Comparison of ENCODE assay signal across 17 cellular contexts in the genomic region with DNA sequence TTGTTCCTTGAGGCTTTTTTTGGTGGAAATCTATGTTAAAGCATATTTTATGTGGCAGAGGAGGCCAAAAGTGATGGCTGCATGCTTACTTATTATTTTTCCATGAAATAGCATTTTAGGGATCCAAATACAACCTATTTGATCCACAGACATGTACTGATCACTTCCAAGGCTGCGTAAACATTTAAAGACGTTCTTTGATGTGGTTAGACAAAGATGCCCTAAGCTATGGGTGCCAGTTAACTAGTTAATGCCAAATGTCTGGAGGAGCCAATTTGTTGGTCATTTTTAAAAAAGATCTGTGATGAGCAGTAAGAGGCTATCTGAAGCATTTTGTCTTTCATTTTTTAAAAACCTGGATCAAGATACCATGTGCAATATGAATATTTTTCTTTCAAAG. TPM values are rescaled to one million over a fixed set of nuclear protein-coding genes. Genes with fewer than 3 reads are reported as not detected.
A peak's percentile ranks its signal among the peaks of the same experiment; 100 is the strongest.
DNase-seq lines count a peak whose midpoint lies in the region; ATAC-seq, FAIRE-seq and TF ChIP-seq lines count a peak whose summit lies in the region.
"Had no signal": no experiment of that assay in that cellular context is flagged by ENCODE, and none has a peak within 500 bp of the region (broad histone marks: within the 10 kb centered on the region; RNA-seq: fewer than 3 reads in every experiment).

No MANE protein-coding gene starts in this region.

- intact Hi-C loops in activated CD4-positive, alpha-beta T cell treated with anti-CD3 and anti-CD28 coated beads for 36 hours (cut with DNase I, micrococcal nuclease) = no loop called here
- intact Hi-C loops in HepG2 (cut with micrococcal nuclease; ENCODE audit: unreplicated experiment) = no loop called here
- intact Hi-C loops in right lobe of liver (cut with DNase I) = no loop called here

- TF ChIP-seq CTCF in HepG2 (CRISPR knock-in tag; IDR thresholded peaks at IDR 0.05) (no peak), right lobe of liver (IDR thresholded peaks at IDR 0.05) (no peak)

- no peaks in the 10 kb centered on the region; a peak in 1 of 5 replicates for H3K27me3 ChIP-seq in HepG2 (ENCODE audit: control insufficient read depth in 1 of 2, insufficient read depth in 2 of 2, low read length in 2 of 2)
- H3K27me3 ChIP-seq in right lobe of liver = no peaks in the 10 kb centered on the region
- H3K27me3 ChIP-seq: BLaER1 had no signal

- no peaks in the 10 kb centered on the region for H3K79me2 ChIP-seq in HepG2 (ENCODE audit: insufficient read depth, low read length)

- peaks cover 8% of the 10 kb centered on the region for H3K36me3 Mint-ChIP-seq in activated CD4-positive, alpha-beta T cell treated with anti-CD3 and anti-CD28 coated beads, Interleukin-2, amount 10 ng/mL, durations not matched to agents 7 days and 5 days (ENCODE audit: low read depth)
- H3K36me3 Mint-ChIP-seq in activated CD4-positive, alpha-beta T cell treated with anti-CD3 and anti-CD28 coated beads for 36 hours (ENCODE audit: low read depth) = no peaks in the 10 kb centered on the region
- H3K36me3 Mint-ChIP-seq in activated T-helper 17 cell treated with anti-CD3 and anti-CD28 coated beads, Interleukin-2, amount 50 U/mL, for 72 hours (ENCODE audit: low read depth) = no peaks in the 10 kb centered on the region
- H3K36me3 Mint-ChIP-seq: IgD-negative memory B cell had no signal

- 0 out of 2 replicates have a peak overlapping the region, but pooled peaks have one; percentile 9 for H3K4me2 ChIP-seq in HepG2 (ENCODE audit: low read depth, low read length)
- H3K4me2 ChIP-seq: BLaER1 had no signal

- H3K27ac ChIP-seq in HepG2 (ENCODE audit: extremely low read length, insufficient read depth, low read length) (no peak overlapping the region), right lobe of liver (no peak overlapping the region)
- H3K27ac ChIP-seq: BLaER1 had no signal

- H3K9ac ChIP-seq in HepG2 (ENCODE audit: insufficient read depth, low read depth, low read length) = no peak overlapping the region
- H3K9ac ChIP-seq: BLaER1 had no signal

- no peak for TF ChIP-seq EP300 in HepG2 (IDR thresholded peaks at IDR 0.05; ENCODE audit: low read depth in 2 of 2, low read length in 2 of 2)
- no peak for TF ChIP-seq EP300 in HepG2 (CRISPR knock-in tag; IDR thresholded peaks at IDR 0.05; ENCODE audit: borderline replicate concordance)

- WGBS in HepG2 (ENCODE audit: low lambda C conversion rate) = 5% methylated on average over 2 of the region's 2 CpGs
- 39% methylated on average over 2 of the region's 2 CpGs for WGBS in right lobe of liver (ENCODE audit: insufficient coverage, low coverage, low lambda C conversion rate, missing lambda C conversion rate)

- no peak for FAIRE-seq in HepG2 (lab: Jason Lieb, UNC)
- FAIRE-seq: GM12892 had no signal

- H3K4me3 ChIP-seq in HepG2 (replicated peaks in 1 of 3; ENCODE audit: insufficient read depth in 1 of 3, low read depth in 2 of 3, low read length in 3 of 3) (no peak overlapping the region), right lobe of liver (no peak overlapping the region)
- H3K4me3 ChIP-seq: BLaER1 had no signal

- peaks cover 6% of the 10 kb centered on the region for H3K9me3 Mint-ChIP-seq in activated CD4-positive, alpha-beta T cell treated with anti-CD3 and anti-CD28 coated beads, Interleukin-2, amount 10 ng/mL, durations not matched to agents 7 days and 5 days
- peaks cover 2% of the 10 kb centered on the region for H3K9me3 Mint-ChIP-seq in activated CD4-positive, alpha-beta T cell treated with anti-CD3 and anti-CD28 coated beads for 36 hours (ENCODE audit: low read depth)
- H3K9me3 Mint-ChIP-seq in activated T-helper 17 cell treated with anti-CD3 and anti-CD28 coated beads, Interleukin-2, amount 50 U/mL, for 72 hours = no peaks in the 10 kb centered on the region
- H3K9me3 Mint-ChIP-seq: IgD-negative memory B cell had no signal

- no peak for DNase-seq in activated CD4-positive, alpha-beta T cell treated with anti-CD3 and anti-CD28 coated beads, Interleukin-2, amount 10 ng/mL, durations not matched to agents 7 days and 5 days
- DNase-seq in activated CD4-positive, alpha-beta T cell treated with anti-CD3 and anti-CD28 coated beads for 36 hours = no peak
- no peak for DNase-seq in HepG2 (ENCODE audit: low spot score)
- DNase-seq in right lobe of liver = no peak
- DNase-seq in NCI-H446 treated with DMSO at 0.1 percent for 48 hours (lab: John Stamatoyannopoulos, UW) = no peak
- DNase-seq: 8988T, AML-193, Caco-2, DND-41, GDM1 had no signal

- ATAC-seq in activated CD4-positive, alpha-beta T cell treated with anti-CD3 and anti-CD28 coated beads for 36 hours = no peak
- ATAC-seq in HepG2 (no peak), right lobe of liver (no peak), HG02588 (IDR thresholded peaks at IDR 0.05; ENCODE audit: unreplicated experiment) (no peak)
- ATAC-seq in activated T-helper 17 cell treated with anti-CD3 and anti-CD28 coated beads, Interleukin-2, amount 50 U/mL, for 72 hours (replicated peaks) = no peak
- ATAC-seq: HCT116 had no signal

- H4K20me1 ChIP-seq in HepG2 (ENCODE audit: insufficient read depth, low read length) = no peaks in the 10 kb centered on the region
- H4K20me1 ChIP-seq: BLaER1 had no signal

- TF ChIP-seq RAD21 in HepG2 (CRISPR knock-in tag; IDR thresholded peaks at IDR 0.05) = no peak

- peaks cover 3% of the 10 kb centered on the region for H3K27me3 Mint-ChIP-seq in activated CD4-positive, alpha-beta T cell treated with anti-CD3 and anti-CD28 coated beads, Interleukin-2, amount 10 ng/mL, durations not matched to agents 7 days and 5 days
- no peaks in the 10 kb centered on the region for H3K27me3 Mint-ChIP-seq in activated CD4-positive, alpha-beta T cell treated with anti-CD3 and anti-CD28 coated beads for 36 hours
- no peaks in the 10 kb centered on the region for H3K27me3 Mint-ChIP-seq in activated T-helper 17 cell treated with anti-CD3 and anti-CD28 coated beads, Interleukin-2, amount 50 U/mL, for 72 hours

- TF ChIP-seq POLR2A in HepG2 (IDR thresholded peaks at IDR 0.05; ENCODE audit: insufficient read depth in 1 of 2, low read depth in 2 of 2, low read length in 2 of 2) = no peak
- TF ChIP-seq POLR2A in right lobe of liver (IDR thresholded peaks at IDR 0.05) = no peak

- no peak overlapping the region for H2AFZ ChIP-seq in HepG2 (ENCODE audit: low read length)

- H3K9me3 ChIP-seq in HepG2 (ENCODE audit: low read length) (no peaks in the 10 kb centered on the region), right lobe of liver (no peaks in the 10 kb centered on the region)
- H3K9me3 ChIP-seq: BLaER1, Caco-2 had no signal

- CTCF ChIA-PET in activated CD4-positive, alpha-beta T cell treated with anti-CD3 and anti-CD28 coated beads, Interleukin-2, amount 10 ng/mL, durations not matched to agents 7 days and 5 days (lab: Charles Lee) = interaction anchor here (0.7 kb wide), 1 partner anchor 388 kb away, joined by 4 read pairs; no protein-coding TSS in a partner anchor
- CTCF ChIA-PET in activated CD4-positive, alpha-beta T cell treated with anti-CD3 and anti-CD28 coated beads for 36 hours (lab: Charles Lee) = no interaction called here
- CTCF ChIA-PET in HepG2 (lab: Yijun Ruan, JAX; ENCODE audit: low intra/inter-chr PET ratio, low total read pairs) = no interaction called here

- H3K4me1 ChIP-seq in HepG2 (ENCODE audit: insufficient read depth, low read length) (peaks cover 33% of the 10 kb centered on the region), right lobe of liver (no peaks in the 10 kb centered on the region)

- peak overlapping the region; percentile 79 for H3K27ac Mint-ChIP-seq in activated CD4-positive, alpha-beta T cell treated with anti-CD3 and anti-CD28 coated beads, Interleukin-2, amount 10 ng/mL, durations not matched to agents 7 days and 5 days
- no peak overlapping the region for H3K27ac Mint-ChIP-seq in activated CD4-positive, alpha-beta T cell treated with anti-CD3 and anti-CD28 coated beads for 36 hours
- peak overlapping the region; percentile 51 for H3K27ac Mint-ChIP-seq in activated T-helper 17 cell treated with anti-CD3 and anti-CD28 coated beads, Interleukin-2, amount 50 U/mL, for 72 hours
- H3K27ac Mint-ChIP-seq: IgD-negative memory B cell had no signal

- in situ Hi-C loops in HepG2 (cut with HindIII; ENCODE audit: extremely low pct_ligation_motif_present, low pct_unique_long_range_greater_than_20kb) = no loop called here

- no TSS peak for BruUV-seq in HepG2 (replicated peaks; lab: Mats Ljungman, UMichigan)

- no peak overlapping the region for H3K4me3 Mint-ChIP-seq in activated CD4-positive, alpha-beta T cell treated with anti-CD3 and anti-CD28 coated beads, Interleukin-2, amount 10 ng/mL, durations not matched to agents 7 days and 5 days
- no peak overlapping the region for H3K4me3 Mint-ChIP-seq in activated CD4-positive, alpha-beta T cell treated with anti-CD3 and anti-CD28 coated beads for 36 hours
- peak overlapping the region; percentile 35 for H3K4me3 Mint-ChIP-seq in activated T-helper 17 cell treated with anti-CD3 and anti-CD28 coated beads, Interleukin-2, amount 50 U/mL, for 72 hours
- H3K4me3 Mint-ChIP-seq: IgD-negative memory B cell had no signal

- POLR2A ChIA-PET in activated CD4-positive, alpha-beta T cell treated with anti-CD3 and anti-CD28 coated beads, Interleukin-2, amount 10 ng/mL, durations not matched to agents 7 days and 5 days (lab: Charles Lee) = no interaction called here
- POLR2A ChIA-PET in activated CD4-positive, alpha-beta T cell treated with anti-CD3 and anti-CD28 coated beads for 36 hours (lab: Charles Lee) = no interaction called here
- POLR2A ChIA-PET in HepG2 (lab: Yijun Ruan, JAX) = no interaction called here

- H3K36me3 ChIP-seq in HepG2 (replicated peaks in 1 of 2; ENCODE audit: control insufficient read depth in 1 of 2, insufficient read depth in 2 of 2, low read length in 2 of 2) = no peaks in the 10 kb centered on the region
- H3K36me3 ChIP-seq in right lobe of liver = no peaks in the 10 kb centered on the region
- H3K36me3 ChIP-seq: BLaER1 had no signal

- H3K4me1 Mint-ChIP-seq in activated CD4-positive, alpha-beta T cell treated with anti-CD3 and anti-CD28 coated beads, Interleukin-2, amount 10 ng/mL, durations not matched to agents 7 days and 5 days = peaks cover 30% of the 10 kb centered on the region
- peaks cover 32% of the 10 kb centered on the region for H3K4me1 Mint-ChIP-seq in activated CD4-positive, alpha-beta T cell treated with anti-CD3 and anti-CD28 coated beads for 36 hours
- H3K4me1 Mint-ChIP-seq in activated T-helper 17 cell treated with anti-CD3 and anti-CD28 coated beads, Interleukin-2, amount 50 U/mL, for 72 hours = peaks cover 26% of the 10 kb centered on the region

RNA-seq across cellular contexts. Expression of a gene that starts 17.3 kb away (rescaled TPM):
- total RNA-seq in activated CD4-positive, alpha-beta T cell treated with anti-CD3 and anti-CD28 coated beads, Interleukin-2, amount 10 ng/mL, durations not matched to agents 7 days and 5 days = 10 to 100 TPM; 72.8 to 74.6 TPM
- total RNA-seq in activated CD4-positive, alpha-beta T cell treated with anti-CD3 and anti-CD28 coated beads for 36 hours = 10 to 100 TPM; 73.3 to 77.0 TPM
- 18.5 and 24.4 TPM in 2 replicates for total RNA-seq in HepG2 (2016; rRNA removed; fragmentation: Illumina TruSeq; extraction: Trizol)
- 6.7 and 7.1 TPM in 2 replicates for total RNA-seq in HepG2 (2016; cell fraction: cytosol; rRNA removed; fragmentation: Illumina TruSeq; extraction: Trizol; ENCODE audit: low read depth)
- total RNA-seq in HepG2 (2016; cell fraction: insoluble cytoplasmic fraction; rRNA removed; fragmentation: Illumina TruSeq; extraction: Trizol) = 17.8 and 22.1 TPM in 2 replicates
- total RNA-seq in HepG2 (2016; cell fraction: membrane; rRNA removed; fragmentation: Illumina TruSeq; extraction: Trizol) = 8.8 and 9.9 TPM in 2 replicates
- total RNA-seq in HepG2 (2016; cell fraction: nucleus; rRNA removed; fragmentation: Illumina TruSeq; extraction: Trizol) = 36.9 and 39.8 TPM in 2 replicates
- polyA plus RNA-seq in HepG2 (2011; rRNA removed) = 20.1 and 21.5 TPM in 2 replicates
- 13.2 and 17.7 TPM in 2 replicates for polyA plus RNA-seq in HepG2 (2011; cell fraction: cytosol; rRNA removed)
- polyA plus RNA-seq in HepG2 (2011; cell fraction: nucleus; rRNA removed) = 19.1 and 22.8 TPM in 2 replicates
- polyA plus RNA-seq in HepG2 (2012) = 14.6 and 15.5 TPM in 2 replicates
- polyA plus RNA-seq in HepG2 (2016; cell fraction: cytosol; fragmentation: Illumina TruSeq; extraction: Trizol; ENCODE audit: low read depth) = 1.4 and 1.8 TPM in 2 replicates
- 21.7 and 25.8 TPM in 2 replicates for polyA plus RNA-seq in HepG2 (2016; cell fraction: insoluble cytoplasmic fraction; fragmentation: Illumina TruSeq; extraction: Trizol; ENCODE audit: low read depth)
- polyA plus RNA-seq in HepG2 (2016; cell fraction: membrane; fragmentation: Illumina TruSeq; extraction: Trizol; ENCODE audit: low read depth) = 3.4 and 3.7 TPM in 2 replicates
- 26.4 and 28.3 TPM in 2 replicates for polyA plus RNA-seq in HepG2 (2016; cell fraction: nucleus; fragmentation: Illumina TruSeq; extraction: Trizol; ENCODE audit: insufficient read depth, low read depth)
- 19.6 and 43.9 TPM in 2 replicates for polyA minus RNA-seq in HepG2 (2011; rRNA and poly(A)+ RNA removed; ENCODE audit: low replicate concordance)
- polyA minus RNA-seq in HepG2 (2011; cell fraction: cytosol; rRNA and poly(A)+ RNA removed) = 24.9 and 27.4 TPM in 2 replicates
- polyA minus RNA-seq in HepG2 (2011; cell fraction: nucleus; rRNA and poly(A)+ RNA removed) = 52.5 and 53.8 TPM in 2 replicates
- total RNA-seq in right lobe of liver = 10 to 100 TPM; 11.7 to 23.0 (median 18.7) TPM
- 10 to 100 TPM; 58.2 to 86.0 TPM for total RNA-seq in activated T-helper 17 cell treated with anti-CD3 and anti-CD28 coated beads, Interleukin-2, amount 50 U/mL, for 72 hours

RNA-seq across cellular contexts. Expression of a gene that starts 55.9 kb away (rescaled TPM):
- not detected for total RNA-seq in activated CD4-positive, alpha-beta T cell treated with anti-CD3 and anti-CD28 coated beads, Interleukin-2, amount 10 ng/mL, durations not matched to agents 7 days and 5 days
- not detected for total RNA-seq in activated CD4-positive, alpha-beta T cell treated with anti-CD3 and anti-CD28 coated beads for 36 hours
- total RNA-seq in HepG2 (2016; rRNA removed; fragmentation: Illumina TruSeq; extraction: Trizol) = 2,482 and 4,846 TPM in 2 replicates
- total RNA-seq in HepG2 (2016; cell fraction: cytosol; rRNA removed; fragmentation: Illumina TruSeq; extraction: Trizol; ENCODE audit: low read depth) = 1,150 and 1,183 TPM in 2 replicates
- total RNA-seq in HepG2 (2016; cell fraction: insoluble cytoplasmic fraction; rRNA removed; fragmentation: Illumina TruSeq; extraction: Trizol) = 2,465 and 4,724 TPM in 2 replicates
- total RNA-seq in HepG2 (2016; cell fraction: membrane; rRNA removed; fragmentation: Illumina TruSeq; extraction: Trizol) = 1,158 and 1,221 TPM in 2 replicates
- total RNA-seq in HepG2 (2016; cell fraction: nucleus; rRNA removed; fragmentation: Illumina TruSeq; extraction: Trizol) = 3,038 and 3,639 TPM in 2 replicates
- polyA plus RNA-seq in HepG2 (2011; rRNA removed) = 5,538 and 5,748 TPM in 2 replicates
- polyA plus RNA-seq in HepG2 (2011; cell fraction: cytosol; rRNA removed) = 2,927 and 4,844 TPM in 2 replicates
- 1,326 and 1,783 TPM in 2 replicates for polyA plus RNA-seq in HepG2 (2011; cell fraction: nucleus; rRNA removed)
- polyA plus RNA-seq in HepG2 (2012) = 3,089 and 3,460 TPM in 2 replicates
- polyA plus RNA-seq in HepG2 (2016; cell fraction: cytosol; fragmentation: Illumina TruSeq; extraction: Trizol; ENCODE audit: low read depth) = 1,295 and 1,314 TPM in 2 replicates
- 2,481 and 2,611 TPM in 2 replicates for polyA plus RNA-seq in HepG2 (2016; cell fraction: insoluble cytoplasmic fraction; fragmentation: Illumina TruSeq; extraction: Trizol; ENCODE audit: low read depth)
- 1,085 and 1,169 TPM in 2 replicates for polyA plus RNA-seq in HepG2 (2016; cell fraction: membrane; fragmentation: Illumina TruSeq; extraction: Trizol; ENCODE audit: low read depth)
- 4,801 and 5,262 TPM in 2 replicates for polyA plus RNA-seq in HepG2 (2016; cell fraction: nucleus; fragmentation: Illumina TruSeq; extraction: Trizol; ENCODE audit: insufficient read depth, low read depth)
- polyA minus RNA-seq in HepG2 (2011; rRNA and poly(A)+ RNA removed; ENCODE audit: low replicate concordance) = 0.80 and 1,354 TPM in 2 replicates
- 959 and 1,296 TPM in 2 replicates for polyA minus RNA-seq in HepG2 (2011; cell fraction: cytosol; rRNA and poly(A)+ RNA removed)
- 534 and 903 TPM in 2 replicates for polyA minus RNA-seq in HepG2 (2011; cell fraction: nucleus; rRNA and poly(A)+ RNA removed)
- 1,000 to 10,000 TPM; 3,186 to 7,027 (median 4,523) TPM for total RNA-seq in right lobe of liver
- total RNA-seq in activated T-helper 17 cell treated with anti-CD3 and anti-CD28 coated beads, Interleukin-2, amount 50 U/mL, for 72 hours = not detected
- total RNA-seq: H4 had no signal
- polyA plus RNA-seq: IgD-negative memory B cell had no signal

Comparison
In these comparisons a context has a peak if more than half of its experiments do, and no peak if none do; other contexts are left out.
1. RNA of a gene that starts 55.9 kb away (total RNA-seq): 1,150 to 4,846 TPM in HepG2 and 3,186 to 7,027 TPM in right lobe of liver; not detected in activated CD4-positive, alpha-beta T cell treated with anti-CD3 and anti-CD28 coated beads, Interleukin-2, amount 10 ng/mL, durations not matched to agents 7 days and 5 days, not detected in activated CD4-positive, alpha-beta T cell treated with anti-CD3 and anti-CD28 coated beads for 36 hours and not detected in activated T-helper 17 cell treated with anti-CD3 and anti-CD28 coated beads, Interleukin-2, amount 50 U/mL, for 72 hours; every median in the first group is over 1,000 times any median in the second.